8 cellular contexts compared by ENCODE assay signal in genomic region chr12:57738661-57739237, GRCh38. TPM values are rescaled to one million over a fixed set of nuclear protein-coding genes. Genes with fewer than 3 reads are reported as not detected.
DNase-seq lines count a peak whose midpoint lies in the region; ATAC-seq and TF ChIP-seq lines count a peak whose summit lies in the region.

Gene AGAP2, minus strand, starts transcription at chr12:57738742. Its CDS starts 496 bp downstream, at chr12:57738246.

- peak within 1 kb of the TSS; percentile 22; the same call in 1 of the 2 replicates for H3K4me3 ChIP-seq in BJ (ENCODE audit: low read depth, low read length)
- H3K4me3 ChIP-seq in brain microvascular endothelial cell (ENCODE audit: low read depth, low read length): peak within 1 kb of the TSS; percentile 9
- H3K4me3 ChIP-seq in naive thymus-derived CD4-positive, alpha-beta T cell (ENCODE audit: low read length): peak within 1 kb of the TSS; percentile 73

- H3K36me3 Mint-ChIP-seq in naive thymus-derived CD4-positive, alpha-beta T cell: peaks cover 0 to 23% (median 15%) of the 10 kb centered on the region in 5 donors

- no peaks in the 10 kb centered on the region for H3K27me3 Mint-ChIP-seq in naive thymus-derived CD4-positive, alpha-beta T cell

- no peaks in the 10 kb centered on the region for H3K36me3 ChIP-seq in BJ (ENCODE audit: control insufficient read depth, insufficient read depth, low read length)
- peaks cover 50% of the 10 kb centered on the region for H3K36me3 ChIP-seq in KOPT-K1 (ENCODE audit: insufficient read depth, low read length)
- no peaks in the 10 kb centered on the region for H3K36me3 ChIP-seq in brain microvascular endothelial cell (replicated peaks)
- H3K36me3 ChIP-seq in naive thymus-derived CD4-positive, alpha-beta T cell (ENCODE audit: control insufficient read depth in 2 of 3, insufficient read depth in 3 of 3, low read length in 3 of 3): peaks cover 13 to 55% (median 14%) of the 10 kb centered on the region in 3 experiments

- intact Hi-C loops in naive thymus-derived CD4-positive, alpha-beta T cell (cut with micrococcal nuclease): no loop called here

- POLR2A ChIA-PET in BJ (lab: Charles Lee): no interaction called here
- POLR2A ChIA-PET in naive thymus-derived CD4-positive, alpha-beta T cell (lab: Charles Lee): interaction anchor here (0.7 to 0.9 kb wide), 2 partner anchors 19 to 23 kb away, joined by 3 read pairs; no protein-coding TSS in a partner anchor

- H3K4me1 Mint-ChIP-seq in naive thymus-derived CD4-positive, alpha-beta T cell: peaks cover 23 to 58% (median 44%) of the 10 kb centered on the region in 7 donors

- peak within 1 kb of the TSS; percentile 80 for H3K27ac ChIP-seq in KOPT-K1 (ENCODE audit: low read depth, low read length, poor library complexity, severe bottlenecking)
- H3K27ac ChIP-seq in brain microvascular endothelial cell: no peak within 1 kb of the TSS
- H3K27ac ChIP-seq in naive thymus-derived CD4-positive, alpha-beta T cell (ENCODE audit: low read depth, low read length): peak within 1 kb of the TSS; percentile 91

- peaks cover 55% of the 10 kb centered on the region for H3K27me3 ChIP-seq in BJ (ENCODE audit: control insufficient read depth, insufficient read depth, low read length)
- H3K27me3 ChIP-seq in brain microvascular endothelial cell (replicated peaks): peaks cover 48% of the 10 kb centered on the region
- H3K27me3 ChIP-seq in naive thymus-derived CD4-positive, alpha-beta T cell (ENCODE audit: control insufficient read depth in 2 of 2, insufficient read depth in 2 of 2, low read length in 2 of 2): no peaks in the 10 kb centered on the region

- CTCF ChIA-PET in BJ (lab: Yijun Ruan, JAX): interaction anchor here (1.2 to 4.4 kb wide), 2 partner anchors 13 to 156 kb away, joined by 3 to 58 read pairs; no protein-coding TSS in a partner anchor
- CTCF ChIA-PET in naive thymus-derived CD4-positive, alpha-beta T cell (lab: Charles Lee): no interaction called here

- peak within 1 kb of the TSS; percentile 76 to 97 (median 86) for H3K27ac Mint-ChIP-seq in naive thymus-derived CD4-positive, alpha-beta T cell

- no peaks in the 10 kb centered on the region for H3K9me3 ChIP-seq in KOPT-K1 (ENCODE audit: insufficient read depth, low read length, poor library complexity, severe bottlenecking)
- H3K9me3 ChIP-seq in naive thymus-derived CD4-positive, alpha-beta T cell (ENCODE audit: control insufficient read depth in 2 of 3, low read length in 3 of 3): no peaks in the 10 kb centered on the region

- ATAC-seq in naive thymus-derived CD4-positive, alpha-beta T cell: no peak

- H3K9me3 Mint-ChIP-seq in naive thymus-derived CD4-positive, alpha-beta T cell: peaks cover 0 to 2% (median 0%) of the 10 kb centered on the region in 11 donors

- TF ChIP-seq CTCF in BJ (IDR thresholded peaks at IDR 0.05; ENCODE audit: insufficient read depth, low read depth, low read length): no peak
- no peak for TF ChIP-seq CTCF in brain microvascular endothelial cell (IDR thresholded peaks at IDR 0.05; ENCODE audit: low read depth, low read length, missing control alignments)
- no peak for TF ChIP-seq CTCF in GM13977 (IDR thresholded peaks at IDR 0.05; ENCODE audit: extremely low read depth, insufficient read depth, missing control alignments)

- in situ Hi-C loops in brain microvascular endothelial cell (cut with HindIII; ENCODE audit: low pct_ligation_motif_present, low sequenced_read_pairs) (no loop called here), GM13977 (cut with MboI; ENCODE audit: low pct_unique_long_range_greater_than_20kb, low sequenced_read_pairs, unreplicated experiment) (no loop called here)

- peaks cover 29% of the 10 kb centered on the region in 2 donors for H3K4me1 ChIP-seq in naive thymus-derived CD4-positive, alpha-beta T cell (ENCODE audit: control insufficient read depth in 2 of 2, insufficient read depth in 2 of 2, low read length in 2 of 2)

- DNase-seq in BJ (ENCODE audit: low read depth) (no peak), brain microvascular endothelial cell (no peak), AG08395 (ENCODE audit: low spot score) (no peak), NCI-H2107 (lab: John Stamatoyannopoulos, UW) (no peak), GM13977 (ENCODE audit: low spot score) (no peak), NOMO-1 (lab: John Stamatoyannopoulos, UW; ENCODE audit: unreplicated experiment in 2 of 2) (no peak)
- DNase-seq in naive thymus-derived CD4-positive, alpha-beta T cell: no peak

- H3K4me3 Mint-ChIP-seq in naive thymus-derived CD4-positive, alpha-beta T cell: peak within 1 kb of the TSS; percentile 48 to 95 (median 72)

RNA-seq across cellular contexts. Expression of gene AGAP2, which starts in this region (rescaled TPM):
- polyA plus RNA-seq in BJ (2011; rRNA removed): 0.04 and 0.05 TPM in 2 replicates
- polyA minus RNA-seq in BJ (2011; rRNA and poly(A)+ RNA removed): 0.26 and 0.47 TPM in 2 replicates
- 10 to 100 TPM; 33.9 to 66.7 (median 60.4) TPM for total RNA-seq in naive thymus-derived CD4-positive, alpha-beta T cell
- 1 to 10 TPM; 3.0 to 6.0 TPM for polyA plus RNA-seq in naive thymus-derived CD4-positive, alpha-beta T cell

Comparison
In these comparisons a context has a peak if more than half of its experiments do, and no peak if none do; other contexts are left out.
1. H3K4me3 ChIP-seq: peak in every context shown above with its lines; median percentile 73 in naive thymus-derived CD4-positive, alpha-beta T cell; 22 in BJ; 9 in brain microvascular endothelial cell.